Comparison of ENCODE assay signal across 19 cellular contexts in genomic region chr9:126604059-126604685, GRCh38. TPM values are rescaled to one million over a fixed set of nuclear protein-coding genes. Genes with fewer than 3 reads are reported as not detected.
"Had no signal": no experiment of that assay in that cellular context is flagged by ENCODE, and none has a peak within 500 bp of the region (broad histone marks: within the 10 kb centered on the region; RNA-seq: fewer than 3 reads in every experiment).

No MANE protein-coding gene starts in this region.

- H3K36me3 ChIP-seq: spleen, WERI-Rb-1 had no signal

- DNase-seq: activated gamma-delta T cell treated with Interleukin-2 at 50 U/mL for 16 hours; activated T-cell treated with anti-CD3 and anti-CD28 coated beads, Interleukin-2, amount 50 U/mL, for 1 hour; anterior cingulate cortex; central memory CD4-positive, alpha-beta T cell; effector memory CD8-positive, alpha-beta T cell; midbrain; nephron progenitor cell; nucleus accumbens; spleen; stimulated activated CD4-positive, alpha-beta T cell treated with anti-CD3 and anti-CD28 coated beads, Interleukin-4, amount 100 ng/mL, for 1 hour; stimulated activated naive CD4-positive, alpha-beta T cell; T-helper 1 cell; WERI-Rb-1 had no signal

- H3K4me3 Mint-ChIP-seq: activated naive CD4-positive, alpha-beta T cell treated with anti-CD3 and anti-CD28 coated beads, Interleukin-2, amount 50 U/mL, for 24 hours; effector memory CD8-positive, alpha-beta T cell; nephron progenitor cell had no signal

- H3K4me1 Mint-ChIP-seq: activated naive CD4-positive, alpha-beta T cell treated with anti-CD3 and anti-CD28 coated beads, Interleukin-2, amount 50 U/mL, for 24 hours had no signal

- H3K9me3 Mint-ChIP-seq: activated naive CD4-positive, alpha-beta T cell treated with anti-CD3 and anti-CD28 coated beads, Interleukin-2, amount 50 U/mL, for 24 hours; effector memory CD8-positive, alpha-beta T cell had no signal

- ATAC-seq: effector memory CD8-positive, alpha-beta T cell; esophagus mucosa had no signal

- H3K4me3 ChIP-seq: spleen had no signal

- H3K27ac Mint-ChIP-seq: activated naive CD4-positive, alpha-beta T cell treated with anti-CD3 and anti-CD28 coated beads, Interleukin-2, amount 50 U/mL, for 24 hours; effector memory CD8-positive, alpha-beta T cell had no signal

- H3K27ac ChIP-seq: spleen, WERI-Rb-1 had no signal

- H3K36me3 Mint-ChIP-seq: activated naive CD4-positive, alpha-beta T cell treated with anti-CD3 and anti-CD28 coated beads, Interleukin-2, amount 50 U/mL, for 24 hours; brain had no signal

RNA-seq across cellular contexts. Expression of gene LMX1B, which starts 9.6 kb away (rescaled TPM):
- total RNA-seq: endothelial cell of umbilical vein, esophagus mucosa, lung microvascular endothelial cell, ureter had no signal
- polyA plus RNA-seq: endothelial cell of umbilical vein had no signal
